Comparison of ENCODE assay signal across 10 cellular contexts in the genomic region with DNA sequence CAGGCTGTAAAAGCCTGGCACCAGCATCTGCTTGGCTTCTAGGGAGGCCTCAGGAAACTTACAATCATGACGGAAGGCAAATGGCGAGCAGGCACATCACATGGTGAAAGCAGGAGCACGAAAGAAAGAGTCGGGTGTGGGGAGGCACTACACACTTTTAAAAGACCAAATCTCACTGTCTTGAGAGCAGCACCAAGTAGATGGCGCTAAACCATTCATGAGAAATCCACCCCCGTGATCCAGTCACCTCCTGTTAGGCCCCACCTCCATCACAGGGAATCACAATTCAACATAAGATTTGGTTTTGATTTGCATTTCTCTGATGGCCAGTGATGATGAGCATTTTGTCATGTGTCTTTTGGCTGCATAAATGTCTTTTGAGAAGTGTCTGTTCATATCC. TPM values are rescaled to one million over a fixed set of nuclear protein-coding genes. Genes with fewer than 3 reads are reported as not detected.
"Had no signal": no experiment of that assay in that cellular context is flagged by ENCODE, and none has a peak within 500 bp of the region (broad histone marks: within the 10 kb centered on the region; RNA-seq: fewer than 3 reads in every experiment).

No MANE protein-coding gene starts in this region.

RNA-seq across cellular contexts. Expression of a gene that starts 36.6 kb away (rescaled TPM):
- total RNA-seq: activated CD4-positive, alpha-beta memory T cell treated with anti-CD3 and anti-CD28 coated beads, Interleukin-2, amount 10 ng/mL, durations not matched to agents 7 days and 5 days; activated CD4-positive, alpha-beta T cell treated with anti-CD3 and anti-CD28 coated beads for 36 hours; activated CD4-positive, alpha-beta T cell treated with anti-CD3 and anti-CD28 coated beads, Interleukin-2, amount 10 ng/mL, durations not matched to agents 7 days and 5 days; activated CD8-positive, alpha-beta memory T cell treated with anti-CD3 and anti-CD28 coated beads, Interleukin-2, amount 10 ng/mL, durations not matched to agents 7 days and 5 days; activated CD8-positive, alpha-beta T cell treated with anti-CD3 and anti-CD28 coated beads, Interleukin-2, amount 10 ng/mL, durations not matched to agents 7 days and 5 days; activated naive CD8-positive, alpha-beta T cell treated with anti-CD3 and anti-CD28 coated beads, Interleukin-2, amount 10 ng/mL, durations not matched to agents 7 days and 5 days; activated T-helper 2 cell treated with anti-CD3 and anti-CD28 coated beads, Interferon-gamma antibody, Interleukin-2, Interleukin-4, amounts not matched to agents 10 μg/mL and 5 μg/mL and 100 μg/mL, durations not matched to agents 14 hours and 24 hours and 36 hours; bronchial epithelial cell; cardiac muscle cell; chondrocyte had no signal
- polyA plus RNA-seq: cardiac muscle cell had no signal
